In genomic region chr12:90301734-90302133, GRCh38 we compare ENCODE assay signal across 26 cellular contexts.
"Had no signal": no experiment of that assay in that cellular context is flagged by ENCODE, and none has a peak within 500 bp of the region (broad histone marks: within the 10 kb centered on the region; RNA-seq: fewer than 3 reads in every experiment).

No MANE protein-coding gene starts in this region.

- DNase-seq: activated CD4-positive, alpha-beta T cell treated with anti-CD3 and anti-CD28 coated beads, Interleukin-2, amount 10 ng/mL, durations not matched to agents 24 days and 14 days; activated CD4-positive, alpha-beta T cell treated with anti-CD3 and anti-CD28 coated beads, Interleukin-2, amount 50 U/mL, for 4 hours; activated CD8-positive, alpha-beta T cell treated with anti-CD3 and anti-CD28 coated beads for 36 hours; activated effector memory CD4-positive, alpha-beta T cell treated with anti-CD3 and anti-CD28 coated beads, Interleukin-2, amount 50 U/mL, for 16 hours; activated naive CD4-positive, alpha-beta T cell; activated naive CD8-positive, alpha-beta T cell treated with anti-CD3 and anti-CD28 coated beads, Interleukin-2, amount 10 ng/mL, durations not matched to agents 7 days and 5 days; activated T-cell treated with anti-CD3 and anti-CD28 coated beads, Interleukin-2, amount 50 U/mL, for 1 hour; activated T-cell treated with anti-CD3 and anti-CD28 coated beads, Interleukin-2, amount 50 U/mL, for 72 hours; adrenal gland; caudate nucleus; cerebellar nuclear complex; NCI-H1105; NCI-H1417 treated with DMSO at 0.1 percent for 48 hours; NCI-H187 treated with DMSO at 0.1 percent for 48 hours; NCI-H2081; NCI-H510A; NCI-H526; NCI-H748 treated with DMSO at 0.1 percent for 48 hours; PC-9; SIG-M5 had no signal

- H3K27ac Mint-ChIP-seq: activated CD4-positive, alpha-beta T cell treated with anti-CD3 and anti-CD28 coated beads, Interleukin-2, amount 10 ng/mL, durations not matched to agents 24 days and 14 days; activated CD8-positive, alpha-beta T cell treated with anti-CD3 and anti-CD28 coated beads for 36 hours; activated naive CD4-positive, alpha-beta T cell treated with anti-CD3 and anti-CD28 coated beads, Interleukin-2, amount 50 U/mL, for 24 hours; activated naive CD8-positive, alpha-beta T cell treated with anti-CD3 and anti-CD28 coated beads, Interleukin-2, amount 10 ng/mL, durations not matched to agents 7 days and 5 days; activated T-cell treated with anti-CD3 and anti-CD28 coated beads, Interleukin-2, amount 50 U/mL, for 72 hours; activated T-helper 17 cell treated with anti-CD3 and anti-CD28 coated beads, Interleukin-2, amount 50 U/mL, for 72 hours; brain; T-helper 1 cell treated with Interleukin-12 subunit alpha and Interleukin-12 subunit beta and Interleukin-4 antibody, amounts not matched to agents 30 μg/mL and 1 μg/mL, for 36 hours; T-helper 2 cell treated with Interferon-gamma antibody and Interleukin-4, amounts not matched to agents 5 μg/mL and 100 μg/mL, for 36 hours had no signal

- H3K9me3 ChIP-seq: adrenal gland had no signal

- H3K4me3 ChIP-seq: adrenal gland, PC-9 had no signal

- H2AFZ ChIP-seq: PC-9 had no signal

- H3K4me2 ChIP-seq: PC-9 had no signal

- H3K36me3 Mint-ChIP-seq: activated naive CD4-positive, alpha-beta T cell treated with anti-CD3 and anti-CD28 coated beads, Interleukin-2, amount 50 U/mL, for 24 hours; activated naive CD8-positive, alpha-beta T cell treated with anti-CD3 and anti-CD28 coated beads, Interleukin-2, amount 10 ng/mL, durations not matched to agents 7 days and 5 days; brain had no signal

- H3K27me3 ChIP-seq: adrenal gland had no signal

- H3K36me3 ChIP-seq: adrenal gland had no signal

- H3K27me3 Mint-ChIP-seq: brain had no signal

- H3K4me1 ChIP-seq: adrenal gland had no signal

- H3K9me3 Mint-ChIP-seq: activated CD4-positive, alpha-beta T cell treated with anti-CD3 and anti-CD28 coated beads, Interleukin-2, amount 10 ng/mL, durations not matched to agents 24 days and 14 days; activated CD8-positive, alpha-beta T cell treated with anti-CD3 and anti-CD28 coated beads for 36 hours; activated naive CD4-positive, alpha-beta T cell treated with anti-CD3 and anti-CD28 coated beads, Interleukin-2, amount 50 U/mL, for 24 hours; activated naive CD8-positive, alpha-beta T cell treated with anti-CD3 and anti-CD28 coated beads, Interleukin-2, amount 10 ng/mL, durations not matched to agents 7 days and 5 days; activated T-cell treated with anti-CD3 and anti-CD28 coated beads, Interleukin-2, amount 50 U/mL, for 72 hours; activated T-helper 17 cell treated with anti-CD3 and anti-CD28 coated beads, Interleukin-2, amount 50 U/mL, for 72 hours; T-helper 1 cell treated with Interleukin-12 subunit alpha and Interleukin-12 subunit beta and Interleukin-4 antibody, amounts not matched to agents 30 μg/mL and 1 μg/mL, for 36 hours; T-helper 2 cell treated with Interferon-gamma antibody and Interleukin-4, amounts not matched to agents 5 μg/mL and 100 μg/mL, for 36 hours had no signal

- H3K27ac ChIP-seq: adrenal gland, PC-9, RWPE1 had no signal

- H3K4me3 Mint-ChIP-seq: activated CD4-positive, alpha-beta T cell treated with anti-CD3 and anti-CD28 coated beads, Interleukin-2, amount 10 ng/mL, durations not matched to agents 24 days and 14 days; activated CD8-positive, alpha-beta T cell treated with anti-CD3 and anti-CD28 coated beads for 36 hours; activated naive CD4-positive, alpha-beta T cell treated with anti-CD3 and anti-CD28 coated beads, Interleukin-2, amount 50 U/mL, for 24 hours; activated naive CD8-positive, alpha-beta T cell treated with anti-CD3 and anti-CD28 coated beads, Interleukin-2, amount 10 ng/mL, durations not matched to agents 7 days and 5 days; activated T-cell treated with anti-CD3 and anti-CD28 coated beads, Interleukin-2, amount 50 U/mL, for 72 hours; activated T-helper 17 cell treated with anti-CD3 and anti-CD28 coated beads, Interleukin-2, amount 50 U/mL, for 72 hours; brain; T-helper 1 cell treated with Interleukin-12 subunit alpha and Interleukin-12 subunit beta and Interleukin-4 antibody, amounts not matched to agents 30 μg/mL and 1 μg/mL, for 36 hours; T-helper 2 cell treated with Interferon-gamma antibody and Interleukin-4, amounts not matched to agents 5 μg/mL and 100 μg/mL, for 36 hours had no signal
